In genomic region chr1:101029184-101029583, GRCh38 we compare ENCODE assay signal across 33 cellular contexts. TPM values are rescaled to one million over a fixed set of nuclear protein-coding genes. Genes with fewer than 3 reads are reported as not detected.
DNase-seq lines count a peak whose midpoint lies in the region; ATAC-seq, FAIRE-seq and TF ChIP-seq lines count a peak whose summit lies in the region.
"Had no signal": no experiment of that assay in that cellular context is flagged by ENCODE, and none has a peak within 500 bp of the region (broad histone marks: within the 10 kb centered on the region; RNA-seq: fewer than 3 reads in every experiment).

No MANE protein-coding gene starts in this region.

- dilution Hi-C loops in IMR-90 (cut with HindIII; ENCODE audit: low sequenced_read_pairs, unreplicated experiment), result no loop called here

- CTCF ChIA-PET in IMR-90 (lab: Yijun Ruan, JAX) (no interaction called here), K562 (lab: Yijun Ruan, JAX; ENCODE audit: low intra/inter-chr PET ratio) (no interaction called here)

- no peak overlapping the region for H3K23ac ChIP-seq in IMR-90 (ENCODE audit: low read depth, low read length)

- H3K4me1 Mint-ChIP-seq in stimulated activated naive CD8-positive, alpha-beta T cell treated with anti-CD3 and anti-CD28 coated beads, Interleukin-15, Interleukin-2, amounts not matched to agents 100 ng/mL and 50 ng/mL, for 24 hours (ENCODE audit: low read depth), result peaks cover 73% of the 10 kb centered on the region

- no peaks in the 10 kb centered on the region for H3K27me3 Mint-ChIP-seq in stimulated activated naive CD8-positive, alpha-beta T cell treated with anti-CD3 and anti-CD28 coated beads, Interleukin-15, Interleukin-2, amounts not matched to agents 100 ng/mL and 50 ng/mL, for 24 hours
- H3K27me3 Mint-ChIP-seq: activated naive CD4-positive, alpha-beta T cell treated with anti-CD3 and anti-CD28 coated beads, Interleukin-2, amount 10 ng/mL, durations not matched to agents 7 days and 5 days; type B pancreatic cell had no signal

- no CpG with 5 or more reads among the region's 1 CpG for WGBS in IMR-90 (ENCODE audit: extremely low coverage in 2 of 2, insufficient read length in 1 of 2), 2 experiments
- WGBS in K562 (ENCODE audit: insufficient coverage, low coverage, missing lambda C conversion rate), result 39% methylated on average over 1 of the region's 1 CpG

- H3K4me3 Mint-ChIP-seq in stimulated activated naive CD8-positive, alpha-beta T cell treated with anti-CD3 and anti-CD28 coated beads, Interleukin-15, Interleukin-2, amounts not matched to agents 100 ng/mL and 50 ng/mL, for 24 hours, result peak overlapping the region; percentile 6
- H3K4me3 Mint-ChIP-seq: activated naive CD4-positive, alpha-beta T cell treated with anti-CD3 and anti-CD28 coated beads, Interleukin-2, amount 10 ng/mL, durations not matched to agents 7 days and 5 days; GM23338; type B pancreatic cell had no signal

- no peak overlapping the region for H3K27ac Mint-ChIP-seq in stimulated activated naive CD8-positive, alpha-beta T cell treated with anti-CD3 and anti-CD28 coated beads, Interleukin-15, Interleukin-2, amounts not matched to agents 100 ng/mL and 50 ng/mL, for 24 hours
- H3K27ac Mint-ChIP-seq: activated naive CD4-positive, alpha-beta T cell treated with anti-CD3 and anti-CD28 coated beads, Interleukin-2, amount 10 ng/mL, durations not matched to agents 7 days and 5 days; GM23338; type B pancreatic cell had no signal

- no peak overlapping the region for H2AK9ac ChIP-seq in IMR-90 (replicated peaks; ENCODE audit: low read depth, low read length, poor library complexity)

- H3K36me3 ChIP-seq in IMR-90 (ENCODE audit: control insufficient read depth, insufficient read depth, low read length), result no peaks in the 10 kb centered on the region
- peaks cover 11% of the 10 kb centered on the region for H3K36me3 ChIP-seq in K562 (ENCODE audit: control insufficient read depth, insufficient read depth, low read length)
- H3K36me3 ChIP-seq: breast epithelium, gastrocnemius medialis, prostate gland, sigmoid colon had no signal

- no peaks in the 10 kb centered on the region for H3K9me3 Mint-ChIP-seq in stimulated activated naive CD8-positive, alpha-beta T cell treated with anti-CD3 and anti-CD28 coated beads, Interleukin-15, Interleukin-2, amounts not matched to agents 100 ng/mL and 50 ng/mL, for 24 hours
- H3K9me3 Mint-ChIP-seq: GM23338, type B pancreatic cell had no signal

- H3K9ac ChIP-seq in IMR-90 (ENCODE audit: low read depth, low read length) (no peak overlapping the region), K562 (ENCODE audit: insufficient read depth in 1 of 2, low read depth in 2 of 2, low read length in 2 of 2) (no peak overlapping the region)

- TF ChIP-seq POLR2A in IMR-90 (IDR thresholded peaks at IDR 0.05; ENCODE audit: low read depth, low read length) (no peak), K562 (conservative IDR thresholded peaks at IDR 0.05) (no peak)

- H3K4me1 ChIP-seq in IMR-90 (ENCODE audit: control insufficient read depth, insufficient read depth, low read length) (0 out of 2 replicates have a peak, but pooled peaks cover 2% of the 10 kb centered on the region), K562 (replicated peaks in 1 of 2; ENCODE audit: control insufficient read depth in 2 of 2, insufficient read depth in 2 of 2, low read length in 2 of 2) (peaks cover 1 to 8% of the 10 kb centered on the region in 2 experiments; a peak in 2 of 5 replicates)
- H3K4me1 ChIP-seq: breast epithelium, prostate gland had no signal

- POLR2A ChIA-PET in IMR-90 (lab: Charles Lee; ENCODE audit: unreplicated experiment), result no interaction called here
- POLR2A ChIA-PET in K562 (lab: Yijun Ruan, JAX), result no interaction called here

- no peak overlapping the region for H3K14ac ChIP-seq in IMR-90 (replicated peaks; ENCODE audit: low read depth, low read length)

- H3K4ac ChIP-seq in IMR-90 (ENCODE audit: low read depth, low read length), result no peak overlapping the region

- H3K79me1 ChIP-seq in IMR-90 (ENCODE audit: low read depth in 1 of 2, low read length in 2 of 2), result peaks cover 15 to 43% of the 10 kb centered on the region in 2 experiments

- H3K4me2 ChIP-seq in IMR-90 (ENCODE audit: low read depth, low read length) (no peak overlapping the region), K562 (ENCODE audit: insufficient read depth, low read length) (no peak overlapping the region)
- H3K4me2 ChIP-seq: GM23338, PC-9 had no signal

- H4K8ac ChIP-seq in IMR-90 (ENCODE audit: low read depth in 2 of 2, low read length in 2 of 2), result no peak overlapping the region

- no peak for ATAC-seq in stimulated activated naive CD8-positive, alpha-beta T cell treated with anti-CD3 and anti-CD28 coated beads, Interleukin-15, Interleukin-2, amounts not matched to agents 100 U/mL and 50 U/mL, for 24 hours
- ATAC-seq in IMR-90 (ENCODE audit: low read depth), result no peak
- no peak for ATAC-seq in K562
- ATAC-seq: gastrocnemius medialis, GM23338, left ventricle myocardium superior had no signal

- TF ChIP-seq EP300 in K562 (IDR thresholded peaks at IDR 0.05; ENCODE audit: low read length), result no peak

- no peaks in the 10 kb centered on the region for H3K9me3 ChIP-seq in IMR-90 (ENCODE audit: control insufficient read depth, insufficient read depth, low read length)
- no peaks in the 10 kb centered on the region for H3K9me3 ChIP-seq in K562 (replicated peaks; ENCODE audit: control insufficient read depth, insufficient read depth, low read depth, low read length)
- H3K9me3 ChIP-seq: breast epithelium, gastrocnemius medialis, prostate gland, sigmoid colon had no signal

- H3K79me2 ChIP-seq in K562 (ENCODE audit: control insufficient read depth, insufficient read depth, low read length), result peaks cover 70% of the 10 kb centered on the region

- DNase-seq in stimulated activated naive CD8-positive, alpha-beta T cell treated with anti-CD3 and anti-CD28 coated beads, Interleukin-15, Interleukin-2, amounts not matched to agents 100 U/mL and 50 U/mL, for 24 hours, result no peak
- DNase-seq in IMR-90 (no peak), K562 (ENCODE audit: extremely low read depth in 1 of 4, low spot score in 3 of 4) (no peak), GF-D8 (lab: John Stamatoyannopoulos, UW) (no peak), NCI-H2171 treated with DMSO at 0.1 percent for 48 hours (lab: John Stamatoyannopoulos, UW) (no peak)
- DNase-seq in stimulated activated CD4-positive, alpha-beta T cell treated with anti-CD3 and anti-CD28 coated beads, Interleukin-4, amount 100 ng/mL, for 1 hour, result no peak
- DNase-seq: activated CD4-positive, alpha-beta T cell treated with anti-CD3 and anti-CD28 coated beads, Interleukin-2, amount 50 U/mL, for 1 hour; activated naive CD4-positive, alpha-beta T cell treated with anti-CD3 and anti-CD28 coated beads, Interleukin-2, amount 10 ng/mL, durations not matched to agents 7 days and 5 days; anterior cingulate cortex; Calu3; DMS79 treated with DMSO at 0.1 percent for 48 hours; gastrocnemius medialis; KG1; kidney; left ventricle myocardium superior; NCI-H1417; NCI-H2029 treated with DMSO at 0.1 percent for 48 hours; NCI-H524 treated with DMSO at 0.1 percent for 48 hours; NK-92 treated with Interleukin-12 subunit alpha and Interleukin-12 subunit beta, amount 100 ng/mL, for 24 hours; nucleus accumbens; PC-9; sigmoid colon; stimulated activated CD4-positive, alpha-beta T cell treated with anti-CD3 and anti-CD28 coated beads, Interleukin-12 subunit alpha, Interleukin-12 subunit beta, amount 100 ng/mL, for 4 hours; stimulated activated CD4-positive, alpha-beta T cell treated with anti-CD3 and anti-CD28 coated beads, Interleukin-2, amount 100 ng/mL, for 48 hours had no signal

- no peak for TF ChIP-seq RAD21 in IMR-90 (IDR thresholded peaks at IDR 0.05; ENCODE audit: low read length)
- no peak for TF ChIP-seq RAD21 in K562 (CRISPR knock-in tag; conservative IDR thresholded peaks at IDR 0.05 in 1 of 2, IDR thresholded peaks at IDR 0.05 in 1 of 2)

- no peak overlapping the region for H3K4me3 ChIP-seq in IMR-90 (ENCODE audit: insufficient read depth, low read depth, low read length)
- no peak overlapping the region for H3K4me3 ChIP-seq in K562
- H3K4me3 ChIP-seq: breast epithelium, gastrocnemius medialis, GM23338, PC-9, prostate gland, sigmoid colon, SK-N-MC had no signal

- no peak for TF ChIP-seq CTCF in IMR-90 (conservative IDR thresholded peaks at IDR 0.05; ENCODE audit: low read depth, low read length)
- no peak for TF ChIP-seq CTCF in K562 (IDR thresholded peaks at IDR 0.05 in 2 of 3, conservative IDR thresholded peaks at IDR 0.05 in 1 of 3; ENCODE audit: insufficient read depth in 2 of 3, low read depth in 1 of 3, low read length in 3 of 3)

- H3K56ac ChIP-seq in IMR-90 (ENCODE audit: extremely low read depth, insufficient read depth, low read length), result no peak overlapping the region

- no peak overlapping the region for H4K5ac ChIP-seq in IMR-90 (ENCODE audit: low read depth, low read length)

- H2BK5ac ChIP-seq in IMR-90 (ENCODE audit: low read depth, low read length, poor library complexity, severe bottlenecking), result no peak overlapping the region

- no peaks in the 10 kb centered on the region for H4K20me1 ChIP-seq in IMR-90 (ENCODE audit: insufficient read depth, low read length)
- no peaks in the 10 kb centered on the region for H4K20me1 ChIP-seq in K562 (replicated peaks; ENCODE audit: control insufficient read depth, insufficient read depth, low read length)

- in situ Hi-C loops in IMR-90 (cut with MboI; ENCODE audit: low sequenced_read_pairs), result loop anchor here (25.0 kb wide), 1 partner anchor 208 kb away; the partner anchor contains the start of gene S1PR1
- in situ Hi-C loops in K562 (cut with MboI), result no loop called here

- FAIRE-seq in K562 (lab: Jason Lieb, UNC), result no peak
- FAIRE-seq: endothelial cell of umbilical vein, kidney had no signal

- H3K9me1 ChIP-seq in IMR-90 (ENCODE audit: insufficient read depth, low read length) (no peaks in the 10 kb centered on the region), K562 (ENCODE audit: control insufficient read depth, insufficient read depth, low read length) (no peaks in the 10 kb centered on the region)

- H2BK120ac ChIP-seq in IMR-90 (ENCODE audit: low read depth, low read length), result no peak overlapping the region

- H3K27ac ChIP-seq in IMR-90 (ENCODE audit: insufficient read depth, low read length), result no peak overlapping the region
- H3K27ac ChIP-seq in K562 (ENCODE audit: extremely low read depth, low read depth, low read length), result no peak overlapping the region
- H3K27ac ChIP-seq: breast epithelium, C4-2B, gastrocnemius medialis, PC-9, prostate gland, sigmoid colon, SK-N-MC, VCaP had no signal

- H3K18ac ChIP-seq in IMR-90 (ENCODE audit: low read depth, low read length), result no peak overlapping the region

- peaks cover 71% of the 10 kb centered on the region for H3K36me3 Mint-ChIP-seq in stimulated activated naive CD8-positive, alpha-beta T cell treated with anti-CD3 and anti-CD28 coated beads, Interleukin-15, Interleukin-2, amounts not matched to agents 100 ng/mL and 50 ng/mL, for 24 hours (ENCODE audit: low read depth)

- intact Hi-C loops in IMR-90 (cut with micrococcal nuclease), result no loop called here
- intact Hi-C loops in K562 (cut with micrococcal nuclease), result loop anchor here (5.0 to 10.0 kb wide), 2 partner anchors 208 to 256 kb away; partner anchors contain the start of gene S1PR1

- H3K27me3 ChIP-seq in IMR-90 (ENCODE audit: control insufficient read depth, insufficient read depth, low read length) (no peaks in the 10 kb centered on the region), K562 (ENCODE audit: control insufficient read depth in 2 of 2, insufficient read depth in 2 of 2, low read length in 2 of 2) (no peaks in the 10 kb centered on the region)
- H3K27me3 ChIP-seq: breast epithelium, gastrocnemius medialis, sigmoid colon had no signal

- BruUV-seq in IMR-90 (replicated peaks; lab: Mats Ljungman, UMichigan) (no TSS peak), K562 (replicated peaks; lab: Mats Ljungman, UMichigan) (no TSS peak)

- H2AFZ ChIP-seq in IMR-90 (replicated peaks; ENCODE audit: low read length, poor library complexity) (no peak overlapping the region), K562 (ENCODE audit: low read depth, low read length) (no peak overlapping the region)
- H2AFZ ChIP-seq: GM23338, PC-9 had no signal

- H2AK5ac ChIP-seq in IMR-90 (ENCODE audit: low read depth, low read length), result no peak overlapping the region

- H2BK15ac ChIP-seq in IMR-90 (ENCODE audit: low read depth, low read length), result no peak overlapping the region

- no peak overlapping the region for H4K91ac ChIP-seq in IMR-90 (ENCODE audit: insufficient read depth, low read depth, low read length)

- H2BK20ac ChIP-seq in IMR-90 (ENCODE audit: low read depth, low read length), result no peak overlapping the region

RNA-seq across cellular contexts. Expression of gene DPH5, which starts 3.6 kb away (rescaled TPM):
- total RNA-seq in IMR-90 (2012; rRNA removed) (32.3 and 45.5 TPM in 2 replicates), K562 (2014; rRNA removed) (33.8 and 37.6 TPM in 2 replicates), K562 (2014; rRNA removed; fragmentation: Illumina TruSeq; extraction: Trizol) (94.7 and 97.2 TPM in 2 replicates), K562 (2015; rRNA removed; fragmentation: Illumina TruSeq; extraction: Trizol) (63.3 and 71.0 TPM in 2 replicates), K562 (2021) (66.2 and 66.6 TPM in 2 replicates)
- polyA plus RNA-seq in IMR-90 (2012; rRNA removed) (34.9 and 42.0 TPM in 2 replicates), K562 (2011; rRNA removed) (136 and 159 TPM in 2 replicates), K562 (2014; fragmentation: Illumina TruSeq; extraction: Trizol) (74.3 and 89.7 TPM in 2 replicates), K562 (2014; fragmentation: Nextera tagmentation; extraction: Ambion mirVana) (100 to 1,000 TPM; 121 to 152 TPM), K562 (2014; rRNA removed) (68.2 and 88.8 TPM in 2 replicates)
- polyA plus RNA-seq in IMR-90 (2012; cell fraction: cytosol; rRNA removed), result 9.5 and 24.6 TPM in 2 replicates
- 3.5 and 26.4 TPM in 2 replicates for polyA plus RNA-seq in IMR-90 (2012; cell fraction: nucleus; rRNA removed; ENCODE audit: low replicate concordance)
- 39.8 and 53.6 TPM in 2 replicates for total RNA-seq in K562 (2011; cell fraction: chromatin; rRNA removed; ENCODE audit: low replicate concordance)
- 31.2 and 32.4 TPM in 2 replicates for total RNA-seq in K562 (2011; cell fraction: nucleolus; rRNA removed)
- total RNA-seq in K562 (2011; cell fraction: nucleoplasm; rRNA removed), result 50.4 and 76.4 TPM in 2 replicates
- polyA plus RNA-seq in K562 (2011; cell fraction: cytosol; rRNA removed), result 53.4 and 114 TPM in 2 replicates
- 33.1 and 52.9 TPM in 2 replicates for polyA plus RNA-seq in K562 (2011; cell fraction: nucleus; rRNA removed)
- polyA plus RNA-seq in K562 (2012), result 55.0 and 75.1 TPM in 2 replicates
- polyA minus RNA-seq in K562 (2011; rRNA and poly(A)+ RNA removed), result 60.9 and 68.3 TPM in 2 replicates
- 18.3 and 19.9 TPM in 2 replicates for polyA minus RNA-seq in K562 (2011; cell fraction: cytosol; rRNA and poly(A)+ RNA removed)
- polyA minus RNA-seq in K562 (2011; cell fraction: nucleus; rRNA and poly(A)+ RNA removed), result 20.3 and 38.9 TPM in 2 replicates
